In the genomic region with DNA sequence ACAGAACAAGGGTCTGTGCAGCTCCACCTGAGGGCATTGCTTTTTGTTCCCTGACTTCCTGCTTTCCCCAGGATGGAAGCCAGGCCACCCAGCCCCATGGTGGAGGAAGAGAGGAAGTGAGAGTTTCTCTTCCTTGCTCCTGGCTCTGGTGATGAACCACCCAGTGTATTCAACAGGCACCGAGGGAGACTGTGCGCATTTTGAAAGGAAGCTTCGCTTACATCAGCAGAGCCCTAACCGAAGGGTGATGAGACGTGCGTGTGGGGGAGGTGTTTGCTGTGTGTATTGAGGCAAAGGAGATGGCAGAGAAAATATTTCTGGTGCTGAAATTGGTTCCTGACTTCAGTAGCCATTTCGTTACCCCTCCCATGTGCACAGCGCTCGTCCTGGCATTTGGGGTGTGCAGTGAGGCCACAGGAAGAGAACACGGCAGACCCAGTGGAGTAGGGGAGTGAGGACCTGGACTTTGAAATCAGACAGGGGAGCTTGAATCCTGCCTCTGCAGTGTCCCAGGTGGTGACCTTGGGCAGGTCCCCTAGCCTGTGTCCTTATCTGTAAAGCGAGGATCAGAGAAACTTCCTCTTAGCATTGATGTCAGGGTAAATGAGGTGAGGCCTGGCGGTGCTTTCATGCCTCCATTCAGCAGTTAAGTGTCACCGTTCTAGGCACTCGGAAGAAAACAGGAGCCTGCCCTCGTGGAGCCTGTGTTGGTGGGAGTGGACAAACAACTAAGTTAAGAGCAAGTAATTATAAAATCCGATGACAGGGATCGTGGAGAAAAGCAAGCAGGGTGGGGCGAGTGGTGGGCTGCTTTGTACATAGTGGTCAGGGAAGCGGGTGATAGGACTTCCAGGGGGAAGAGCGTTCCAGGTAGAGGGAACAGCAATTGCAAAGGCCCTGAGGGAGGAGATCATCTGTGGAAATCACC, we compare ENCODE assay signal across 1 cellular context.
TF ChIP-seq lines count a peak whose summit lies in the region.

No MANE protein-coding gene starts in this region.

TF ChIP-seq in HepG2, 621 proteins besides CTCF, POLR2A, EP300 and RAD21 (continued from another document and continues in another):
- no peak for TF ChIP-seq ZUFSP (CRISPR knock-in tag; IDR thresholded peaks at IDR 0.05; ENCODE audit: borderline replicate concordance)
- TF ChIP-seq, protein P1, sequence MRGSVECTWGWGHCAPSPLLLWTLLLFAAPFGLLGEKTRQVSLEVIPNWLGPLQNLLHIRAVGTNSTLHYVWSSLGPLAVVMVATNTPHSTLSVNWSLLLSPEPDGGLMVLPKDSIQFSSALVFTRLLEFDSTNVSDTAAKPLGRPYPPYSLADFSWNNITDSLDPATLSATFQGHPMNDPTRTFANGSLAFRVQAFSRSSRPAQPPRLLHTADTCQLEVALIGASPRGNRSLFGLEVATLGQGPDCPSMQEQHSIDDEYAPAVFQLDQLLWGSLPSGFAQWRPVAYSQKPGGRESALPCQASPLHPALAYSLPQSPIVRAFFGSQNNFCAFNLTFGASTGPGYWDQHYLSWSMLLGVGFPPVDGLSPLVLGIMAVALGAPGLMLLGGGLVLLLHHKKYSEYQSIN (CRISPR knock-in tag; IDR thresholded peaks at IDR 0.05; ENCODE audit: borderline replicate concordance) = no peak
- TF ChIP-seq, protein P2, sequence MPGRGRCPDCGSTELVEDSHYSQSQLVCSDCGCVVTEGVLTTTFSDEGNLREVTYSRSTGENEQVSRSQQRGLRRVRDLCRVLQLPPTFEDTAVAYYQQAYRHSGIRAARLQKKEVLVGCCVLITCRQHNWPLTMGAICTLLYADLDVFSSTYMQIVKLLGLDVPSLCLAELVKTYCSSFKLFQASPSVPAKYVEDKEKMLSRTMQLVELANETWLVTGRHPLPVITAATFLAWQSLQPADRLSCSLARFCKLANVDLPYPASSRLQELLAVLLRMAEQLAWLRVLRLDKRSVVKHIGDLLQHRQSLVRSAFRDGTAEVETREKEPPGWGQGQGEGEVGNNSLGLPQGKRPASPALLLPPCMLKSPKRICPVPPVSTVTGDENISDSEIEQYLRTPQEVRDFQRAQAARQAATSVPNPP (CRISPR knock-in tag; IDR thresholded peaks at IDR 0.05) = 0 out of 2 replicates have a peak, but pooled peaks have one; percentile 83
- TF ChIP-seq PPARG (CRISPR knock-in tag; conservative IDR thresholded peaks at IDR 0.05) = peak; percentile 87
- TF ChIP-seq ATF1 (CRISPR knock-in tag; IDR thresholded peaks at IDR 0.05) = no peak; the same call in 1 of the 2 replicates
- peak; percentile 38; the same call in 1 of the 2 replicates for TF ChIP-seq TFDP2 (CRISPR knock-in tag; IDR thresholded peaks at IDR 0.05)
- peak; percentile 88 for TF ChIP-seq FOXA3 (CRISPR knock-in tag; IDR thresholded peaks at IDR 0.05)
- TF ChIP-seq ZNF30 (CRISPR knock-in tag; IDR thresholded peaks at IDR 0.05) = no peak
- TF ChIP-seq, protein P3, sequence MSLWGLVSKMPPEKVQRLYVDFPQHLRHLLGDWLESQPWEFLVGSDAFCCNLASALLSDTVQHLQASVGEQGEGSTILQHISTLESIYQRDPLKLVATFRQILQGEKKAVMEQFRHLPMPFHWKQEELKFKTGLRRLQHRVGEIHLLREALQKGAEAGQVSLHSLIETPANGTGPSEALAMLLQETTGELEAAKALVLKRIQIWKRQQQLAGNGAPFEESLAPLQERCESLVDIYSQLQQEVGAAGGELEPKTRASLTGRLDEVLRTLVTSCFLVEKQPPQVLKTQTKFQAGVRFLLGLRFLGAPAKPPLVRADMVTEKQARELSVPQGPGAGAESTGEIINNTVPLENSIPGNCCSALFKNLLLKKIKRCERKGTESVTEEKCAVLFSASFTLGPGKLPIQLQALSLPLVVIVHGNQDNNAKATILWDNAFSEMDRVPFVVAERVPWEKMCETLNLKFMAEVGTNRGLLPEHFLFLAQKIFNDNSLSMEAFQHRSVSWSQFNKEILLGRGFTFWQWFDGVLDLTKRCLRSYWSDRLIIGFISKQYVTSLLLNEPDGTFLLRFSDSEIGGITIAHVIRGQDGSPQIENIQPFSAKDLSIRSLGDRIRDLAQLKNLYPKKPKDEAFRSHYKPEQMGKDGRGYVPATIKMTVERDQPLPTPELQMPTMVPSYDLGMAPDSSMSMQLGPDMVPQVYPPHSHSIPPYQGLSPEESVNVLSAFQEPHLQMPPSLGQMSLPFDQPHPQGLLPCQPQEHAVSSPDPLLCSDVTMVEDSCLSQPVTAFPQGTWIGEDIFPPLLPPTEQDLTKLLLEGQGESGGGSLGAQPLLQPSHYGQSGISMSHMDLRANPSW (CRISPR knock-in tag; IDR thresholded peaks at IDR 0.05; ENCODE audit: borderline replicate concordance) = peak; percentile 72; the same call in 1 of the 2 replicates
- TF ChIP-seq ZBTB46 (CRISPR knock-in tag; IDR thresholded peaks at IDR 0.05; ENCODE audit: borderline replicate concordance) = peak; percentile 76; the same call in 1 of the 2 replicates
- 0 out of 2 replicates have a peak, but pooled peaks have one; percentile 47 for TF ChIP-seq LBX2 (CRISPR knock-in tag; IDR thresholded peaks at IDR 0.05; ENCODE audit: borderline replicate concordance)
- peak; percentile 99 for TF ChIP-seq SALL1 (CRISPR knock-in tag; IDR thresholded peaks at IDR 0.05)
- TF ChIP-seq PHF8 (CRISPR knock-in tag; IDR thresholded peaks at IDR 0.05) = peak; percentile 58
- peak; percentile 97; the same call in 1 of the 2 replicates for TF ChIP-seq ZNF292 (CRISPR knock-in tag; IDR thresholded peaks at IDR 0.05; ENCODE audit: borderline replicate concordance, low read depth)
- TF ChIP-seq RBM39 (IDR thresholded peaks at IDR 0.05; ENCODE audit: low read depth, low read length, poor library complexity, severe bottlenecking) = no peak
- TF ChIP-seq DNMT1 (CRISPR knock-in tag; IDR thresholded peaks at IDR 0.05) = no peak
- TF ChIP-seq, protein P4, sequence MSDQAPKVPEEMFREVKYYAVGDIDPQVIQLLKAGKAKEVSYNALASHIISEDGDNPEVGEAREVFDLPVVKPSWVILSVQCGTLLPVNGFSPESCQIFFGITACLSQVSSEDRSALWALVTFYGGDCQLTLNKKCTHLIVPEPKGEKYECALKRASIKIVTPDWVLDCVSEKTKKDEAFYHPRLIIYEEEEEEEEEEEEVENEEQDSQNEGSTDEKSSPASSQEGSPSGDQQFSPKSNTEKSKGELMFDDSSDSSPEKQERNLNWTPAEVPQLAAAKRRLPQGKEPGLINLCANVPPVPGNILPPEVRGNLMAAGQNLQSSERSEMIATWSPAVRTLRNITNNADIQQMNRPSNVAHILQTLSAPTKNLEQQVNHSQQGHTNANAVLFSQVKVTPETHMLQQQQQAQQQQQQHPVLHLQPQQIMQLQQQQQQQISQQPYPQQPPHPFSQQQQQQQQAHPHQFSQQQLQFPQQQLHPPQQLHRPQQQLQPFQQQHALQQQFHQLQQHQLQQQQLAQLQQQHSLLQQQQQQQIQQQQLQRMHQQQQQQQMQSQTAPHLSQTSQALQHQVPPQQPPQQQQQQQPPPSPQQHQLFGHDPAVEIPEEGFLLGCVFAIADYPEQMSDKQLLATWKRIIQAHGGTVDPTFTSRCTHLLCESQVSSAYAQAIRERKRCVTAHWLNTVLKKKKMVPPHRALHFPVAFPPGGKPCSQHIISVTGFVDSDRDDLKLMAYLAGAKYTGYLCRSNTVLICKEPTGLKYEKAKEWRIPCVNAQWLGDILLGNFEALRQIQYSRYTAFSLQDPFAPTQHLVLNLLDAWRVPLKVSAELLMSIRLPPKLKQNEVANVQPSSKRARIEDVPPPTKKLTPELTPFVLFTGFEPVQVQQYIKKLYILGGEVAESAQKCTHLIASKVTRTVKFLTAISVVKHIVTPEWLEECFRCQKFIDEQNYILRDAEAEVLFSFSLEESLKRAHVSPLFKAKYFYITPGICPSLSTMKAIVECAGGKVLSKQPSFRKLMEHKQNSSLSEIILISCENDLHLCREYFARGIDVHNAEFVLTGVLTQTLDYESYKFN (CRISPR knock-in tag; conservative IDR thresholded peaks at IDR 0.05) = peak; percentile 99
- TF ChIP-seq SRSF1 (optimal IDR thresholded peaks at IDR 0.05; ENCODE audit: low read depth, low read length) = peak; percentile 83
- TF ChIP-seq, protein P5, sequence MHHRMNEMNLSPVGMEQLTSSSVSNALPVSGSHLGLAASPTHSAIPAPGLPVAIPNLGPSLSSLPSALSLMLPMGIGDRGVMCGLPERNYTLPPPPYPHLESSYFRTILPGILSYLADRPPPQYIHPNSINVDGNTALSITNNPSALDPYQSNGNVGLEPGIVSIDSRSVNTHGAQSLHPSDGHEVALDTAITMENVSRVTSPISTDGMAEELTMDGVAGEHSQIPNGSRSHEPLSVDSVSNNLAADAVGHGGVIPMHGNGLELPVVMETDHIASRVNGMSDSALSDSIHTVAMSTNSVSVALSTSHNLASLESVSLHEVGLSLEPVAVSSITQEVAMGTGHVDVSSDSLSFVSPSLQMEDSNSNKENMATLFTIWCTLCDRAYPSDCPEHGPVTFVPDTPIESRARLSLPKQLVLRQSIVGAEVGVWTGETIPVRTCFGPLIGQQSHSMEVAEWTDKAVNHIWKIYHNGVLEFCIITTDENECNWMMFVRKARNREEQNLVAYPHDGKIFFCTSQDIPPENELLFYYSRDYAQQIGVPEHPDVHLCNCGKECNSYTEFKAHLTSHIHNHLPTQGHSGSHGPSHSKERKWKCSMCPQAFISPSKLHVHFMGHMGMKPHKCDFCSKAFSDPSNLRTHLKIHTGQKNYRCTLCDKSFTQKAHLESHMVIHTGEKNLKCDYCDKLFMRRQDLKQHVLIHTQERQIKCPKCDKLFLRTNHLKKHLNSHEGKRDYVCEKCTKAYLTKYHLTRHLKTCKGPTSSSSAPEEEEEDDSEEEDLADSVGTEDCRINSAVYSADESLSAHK (CRISPR knock-in tag; IDR thresholded peaks at IDR 0.05; ENCODE audit: borderline replicate concordance) = no peak
- TF ChIP-seq ZNF333 (CRISPR knock-in tag; IDR thresholded peaks at IDR 0.05; ENCODE audit: borderline replicate concordance) = peak; percentile 84; the same call in 1 of the 2 replicates
- no peak for TF ChIP-seq AGO2 (optimal IDR thresholded peaks at IDR 0.05; ENCODE audit: low read depth, low read length)
- TF ChIP-seq ELK4 (CRISPR knock-in tag; IDR thresholded peaks at IDR 0.05; ENCODE audit: borderline replicate concordance) = no peak
- TF ChIP-seq MAFF (IDR thresholded peaks at IDR 0.05; ENCODE audit: low read depth, low read length) = peak; percentile 32; the same call in 1 of the 2 replicates
- peak; percentile 67; the same call in 1 of the 2 replicates for TF ChIP-seq ZNF776 (CRISPR knock-in tag; IDR thresholded peaks at IDR 0.05)
- TF ChIP-seq ZNF616 (CRISPR knock-in tag; IDR thresholded peaks at IDR 0.05; ENCODE audit: low read depth) = no peak
- TF ChIP-seq ZNF230 (CRISPR knock-in tag; IDR thresholded peaks at IDR 0.05) = no peak; the same call in 1 of the 2 replicates
- TF ChIP-seq ZNF510 (CRISPR knock-in tag; IDR thresholded peaks at IDR 0.05; ENCODE audit: low read depth) = no peak; the same call in 1 of the 2 replicates
- TF ChIP-seq TAF1 (CRISPR knock-in tag; IDR thresholded peaks at IDR 0.05) = peak; percentile 64
- TF ChIP-seq RFX5 (IDR thresholded peaks at IDR 0.05; ENCODE audit: low read depth, low read length) = no peak
